Comparison of ENCODE assay signal across 8 cellular contexts in genomic region chr13:46386426-46386995, GRCh38. TPM values are rescaled to one million over a fixed set of nuclear protein-coding genes. Genes with fewer than 3 reads are reported as not detected.
DNase-seq lines count a peak whose midpoint lies in the region; ATAC-seq and TF ChIP-seq lines count a peak whose summit lies in the region.

No MANE protein-coding gene starts in this region.

- TF ChIP-seq POLR2A in tibial nerve (IDR thresholded peaks at IDR 0.05), result no peak

- H3K36me3 Mint-ChIP-seq in activated CD8-positive, alpha-beta memory T cell treated with anti-CD3 and anti-CD28 coated beads, Interleukin-2, amount 10 ng/mL, durations not matched to agents 7 days and 5 days, result no peaks in the 10 kb centered on the region
- H3K36me3 Mint-ChIP-seq in brain, result no peaks in the 10 kb centered on the region

- peaks cover 20% of the 10 kb centered on the region for H3K4me1 Mint-ChIP-seq in activated CD8-positive, alpha-beta memory T cell treated with anti-CD3 and anti-CD28 coated beads, Interleukin-2, amount 10 ng/mL, durations not matched to agents 7 days and 5 days
- H3K4me1 Mint-ChIP-seq in brain, result peaks cover 37% of the 10 kb centered on the region

- H3K4me3 Mint-ChIP-seq in activated CD8-positive, alpha-beta memory T cell treated with anti-CD3 and anti-CD28 coated beads, Interleukin-2, amount 10 ng/mL, durations not matched to agents 7 days and 5 days, result peak overlapping the region; percentile 54
- H3K4me3 Mint-ChIP-seq in brain, result peak overlapping the region; percentile 86 to 91 (median 89)

- H3K27me3 Mint-ChIP-seq in activated CD8-positive, alpha-beta memory T cell treated with anti-CD3 and anti-CD28 coated beads, Interleukin-2, amount 10 ng/mL, durations not matched to agents 7 days and 5 days, result peaks cover 55% of the 10 kb centered on the region
- peaks cover 55% of the 10 kb centered on the region for H3K27me3 Mint-ChIP-seq in brain

- H3K27ac Mint-ChIP-seq in activated CD8-positive, alpha-beta memory T cell treated with anti-CD3 and anti-CD28 coated beads, Interleukin-2, amount 10 ng/mL, durations not matched to agents 7 days and 5 days, result no peak overlapping the region
- peak overlapping the region in 1 of 5 experiments; percentile 46 for H3K27ac Mint-ChIP-seq in brain

- H3K27me3 ChIP-seq in lower lobe of right lung (ENCODE audit: low read depth) (peaks cover 33% of the 10 kb centered on the region), tibial nerve (peaks cover 0 to 10% of the 10 kb centered on the region in 2 donors)

- CTCF ChIA-PET in activated CD8-positive, alpha-beta memory T cell treated with anti-CD3 and anti-CD28 coated beads, Interleukin-2, amount 10 ng/mL, durations not matched to agents 7 days and 5 days (lab: Charles Lee), result no interaction called here

- H3K4me3 ChIP-seq in lower lobe of right lung, result peak overlapping the region; percentile 59
- peak overlapping the region; percentile 32 to 62 (median 58) for H3K4me3 ChIP-seq in tibial nerve

- TF ChIP-seq CTCF in brain (conservative IDR thresholded peaks at IDR 0.05) (no peak), lower lobe of right lung (IDR thresholded peaks at IDR 0.05) (no peak), tibial nerve (IDR thresholded peaks at IDR 0.05) (no peak)

- H3K27ac ChIP-seq in lower lobe of right lung (peak overlapping the region; percentile 53), tibial nerve (peak overlapping the region in 3 of 4 donors; percentile 60 to 70 (median 61))

- no peaks in the 10 kb centered on the region for H3K9me3 Mint-ChIP-seq in activated CD8-positive, alpha-beta memory T cell treated with anti-CD3 and anti-CD28 coated beads, Interleukin-2, amount 10 ng/mL, durations not matched to agents 7 days and 5 days (ENCODE audit: low read depth)
- H3K9me3 Mint-ChIP-seq in brain, result peaks cover 0 to 2% (median 0%) of the 10 kb centered on the region in 5 experiments

- intact Hi-C loops in lower lobe of right lung (cut with DNase I), result no loop called here

- no peak for ATAC-seq in activated CD8-positive, alpha-beta memory T cell treated with anti-CD3 and anti-CD28 coated beads, Interleukin-2, amount 10 ng/mL, durations not matched to agents 7 days and 5 days
- ATAC-seq in lower lobe of right lung, result peak; percentile 30 to 40

- peaks cover 25% of the 10 kb centered on the region for H3K4me1 ChIP-seq in lower lobe of right lung
- H3K4me1 ChIP-seq in tibial nerve, result peaks cover 0 to 61% (median 29%) of the 10 kb centered on the region in 4 donors

- 5 to 8% methylated on average over 34 of the region's 34 CpGs for WGBS in tibial nerve, 2 donors

- TF ChIP-seq EP300 in tibial nerve (IDR thresholded peaks at IDR 0.05), result no peak

- H3K9me3 ChIP-seq in lower lobe of right lung, result no peaks in the 10 kb centered on the region
- no peaks in the 10 kb centered on the region for H3K9me3 ChIP-seq in tibial nerve

- no peak for DNase-seq in activated CD8-positive, alpha-beta memory T cell treated with anti-CD3 and anti-CD28 coated beads, Interleukin-2, amount 10 ng/mL, durations not matched to agents 7 days and 5 days
- DNase-seq in activated CD8-positive, alpha-beta memory T cell treated with anti-CD3 and anti-CD28 coated beads, Interleukin-2, amount 50 U/mL, for 48 hours, result no peak
- no peak for DNase-seq in lower lobe of right lung
- DNase-seq in tibial nerve (ENCODE audit: low spot score in 2 of 2), result no peak
- no peak for DNase-seq in stimulated activated CD8-positive, alpha-beta memory T cell treated with anti-CD3 and anti-CD28 coated beads, Interleukin-4, amount 100 ng/mL, for 48 hours
- no peak for DNase-seq in activated CD8-positive, alpha-beta memory T cell treated with anti-CD3 and anti-CD28 coated beads for 24 hours
- DNase-seq in NCI-H82 (lab: John Stamatoyannopoulos, UW), result no peak

- no peaks in the 10 kb centered on the region for H3K36me3 ChIP-seq in lower lobe of right lung
- no peaks in the 10 kb centered on the region for H3K36me3 ChIP-seq in tibial nerve

RNA-seq across cellular contexts. Expression of gene RUBCNL, which starts 0.5 kb away (rescaled TPM):
- not detected for total RNA-seq in activated CD8-positive, alpha-beta memory T cell treated with anti-CD3 and anti-CD28 coated beads, Interleukin-2, amount 10 ng/mL, durations not matched to agents 7 days and 5 days
- polyA plus RNA-seq in brain (ENCODE audit: insufficient read depth, low read depth, low replicate concordance), result 0.31 TPM
- total RNA-seq in lower lobe of right lung, result 3.5 TPM
- 10 to 100 TPM in 1 of 4 donors, 1 to 10 TPM in 3; 2.0 to 18.3 (median 5.0) TPM for total RNA-seq in tibial nerve
